ENCODE assay signal across 17 cellular contexts in the genomic region with DNA sequence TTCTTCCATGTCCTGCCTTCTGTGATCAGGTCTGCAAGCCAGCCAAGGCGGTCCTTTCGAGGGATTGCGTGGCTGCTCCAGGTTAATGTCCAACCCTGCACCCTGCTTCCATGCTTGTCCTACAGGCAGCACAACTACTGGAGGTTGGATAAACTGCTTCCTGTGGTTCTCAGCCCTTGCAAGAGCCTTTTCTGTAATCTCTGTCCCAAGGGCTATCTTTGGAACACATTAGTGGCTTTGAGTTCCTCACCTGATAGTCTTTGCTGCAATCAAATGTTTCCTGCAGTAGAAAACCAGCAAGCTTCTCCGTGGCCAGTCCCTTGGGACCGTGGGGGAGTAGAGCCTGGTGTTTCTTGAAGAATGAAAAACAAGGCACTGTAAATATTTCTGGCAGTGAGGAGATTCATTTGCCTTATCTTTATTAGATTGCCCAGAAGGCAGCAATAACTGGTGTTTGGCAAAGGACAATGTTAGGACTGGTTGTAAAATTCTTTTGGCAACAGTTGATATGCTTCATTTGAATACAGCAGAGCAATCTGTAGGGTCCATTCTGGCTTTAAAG.
DNase-seq lines count a peak whose midpoint lies in the region; ATAC-seq and FAIRE-seq lines count a peak whose summit lies in the region.
"Had no signal": no experiment of that assay in that cellular context is flagged by ENCODE, and none has a peak within 500 bp of the region (broad histone marks: within the 10 kb centered on the region; RNA-seq: fewer than 3 reads in every experiment).

No MANE protein-coding gene starts in this region.

- DNase-seq in NCI-H2107 treated with DMSO at 0.1 percent for 48 hours (lab: John Stamatoyannopoulos, UW; ENCODE audit: unreplicated experiment) (peak; percentile 31), NCI-H2107 (lab: John Stamatoyannopoulos, UW) (no peak), NCI-H526 (lab: John Stamatoyannopoulos, UW) (peak; percentile 39 to 74), skeletal muscle cell (ENCODE audit: low read depth) (peak; percentile 5), NCI-H1048 (lab: John Stamatoyannopoulos, UW) (no peak), NCI-H2196 (lab: John Stamatoyannopoulos, UW; ENCODE audit: unreplicated experiment) (no peak)
- DNase-seq: activated CD4-positive, CD25-positive, alpha-beta regulatory T cell treated with anti-CD3 and anti-CD28 coated beads, Interleukin-2, amount 50 U/mL, for 72 hours; activated naive CD8-positive, alpha-beta T cell treated with anti-CD3 and anti-CD28 coated beads for 36 hours; DMS53; NCI-H1930; stimulated activated CD4-positive, alpha-beta T cell treated with anti-CD3 and anti-CD28 coated beads, Interleukin-12 subunit alpha, Interleukin-12 subunit beta, amount 100 ng/mL, for 4 hours had no signal

- FAIRE-seq in endometrium (lab: Jason Lieb, UNC), result peak; percentile 4
- FAIRE-seq: colon, GM12892, K562 had no signal

- H3K4me3 ChIP-seq in skeletal muscle cell (ENCODE audit: low read depth, low read length), result no peak overlapping the region
- H3K4me3 ChIP-seq: esophagus muscularis mucosa, K562 had no signal

- ATAC-seq in HG03135 (IDR thresholded peaks at IDR 0.05; ENCODE audit: unreplicated experiment), result no peak
- ATAC-seq: K562 had no signal

Comparison
In these comparisons a context has a peak if more than half of its experiments do, and no peak if none do; other contexts are left out.
1. DNase-seq: peak in NCI-H2107 treated with DMSO at 0.1 percent for 48 hours (single experiment), NCI-H526 (2 of 2) and skeletal muscle cell (single experiment); none in NCI-H2107 (single experiment), NCI-H1048 (single experiment) and NCI-H2196 (single experiment).